ENCODE assay signal across 11 cellular contexts in genomic region chr9:16728128-16728505, GRCh38.
DNase-seq lines count a peak whose midpoint lies in the region; ATAC-seq and TF ChIP-seq lines count a peak whose summit lies in the region.
"Had no signal": no experiment of that assay in that cellular context is flagged by ENCODE, and none has a peak within 500 bp of the region (broad histone marks: within the 10 kb centered on the region; RNA-seq: fewer than 3 reads in every experiment).

No MANE protein-coding gene starts in this region.

- TF ChIP-seq POLR2A in heart left ventricle (IDR thresholded peaks at IDR 0.05) (no peak), vagina (IDR thresholded peaks at IDR 0.05) (no peak)

- H3K36me3 ChIP-seq in heart left ventricle (no peaks in the 10 kb centered on the region), muscle layer of colon (ENCODE audit: insufficient read depth, low read length) (no peaks in the 10 kb centered on the region), vagina (no peaks in the 10 kb centered on the region), H7 (replicated peaks; ENCODE audit: control insufficient read depth, insufficient read depth, low read length) (no peaks in the 10 kb centered on the region)
- H3K36me3 ChIP-seq: BE2C had no signal

- ATAC-seq in heart left ventricle = peak in 2 of 4 donors; percentile 12 to 31
- ATAC-seq in left ventricle myocardium superior = no peak
- no peak for ATAC-seq in GM18517 (IDR thresholded peaks at IDR 0.05; ENCODE audit: unreplicated experiment)

- TF ChIP-seq CTCF in heart left ventricle (IDR thresholded peaks at IDR 0.05) (no peak), cardiac fibroblast (IDR thresholded peaks at IDR 0.05; ENCODE audit: low read depth, low read length) (no peak), vagina (IDR thresholded peaks at IDR 0.05) (no peak)

- intact Hi-C loops in heart left ventricle (cut with DNase I) (loop anchor here in 3 of 10 donors (10.0 kb wide), 3 partner anchors 103 to 533 kb away; no protein-coding TSS in a partner anchor), left ventricle myocardium superior (cut with micrococcal nuclease) (no loop called here), vagina (cut with DNase I) (loop anchor here (5.0 kb wide), 1 partner anchor 144 kb away; the partner anchor contains the start of gene BNC2)

- H3K4me1 ChIP-seq in heart left ventricle (peaks cover 0 to 15% (median 1%) of the 10 kb centered on the region in 12 donors), muscle layer of colon (ENCODE audit: insufficient read depth, low read length) (peaks cover 45% of the 10 kb centered on the region), vagina (peaks cover 15% of the 10 kb centered on the region)

- peak overlapping the region in 9 of 12 donors; percentile 45 to 70 (median 59) for H3K4me3 ChIP-seq in heart left ventricle
- peak overlapping the region; percentile 60 to 75 for H3K4me3 ChIP-seq in cardiac fibroblast (replicated peaks in 1 of 2; ENCODE audit: low read depth in 2 of 2, low read length in 2 of 2)
- H3K4me3 ChIP-seq in muscle layer of colon (ENCODE audit: low read depth in 1 of 2, low read length in 2 of 2) = peak overlapping the region; percentile 54 to 75
- H3K4me3 ChIP-seq in vagina = peak overlapping the region; percentile 59 to 64
- no peak overlapping the region for H3K4me3 ChIP-seq in H7 (ENCODE audit: insufficient read depth, low read depth, low read length)
- H3K4me3 ChIP-seq: lung had no signal

- peaks cover 0 to 34% (median 16%) of the 10 kb centered on the region in 9 donors for H3K27me3 ChIP-seq in heart left ventricle
- no peaks in the 10 kb centered on the region for H3K27me3 ChIP-seq in muscle layer of colon (ENCODE audit: control insufficient read depth in 1 of 2, insufficient read depth in 2 of 2, low read length in 2 of 2)
- H3K27me3 ChIP-seq in vagina = no peaks in the 10 kb centered on the region
- no peaks in the 10 kb centered on the region for H3K27me3 ChIP-seq in H7 (ENCODE audit: control insufficient read depth, insufficient read depth, low read length)

- H3K27ac ChIP-seq in heart left ventricle (peak overlapping the region in 3 of 12 donors; percentile 9 to 88 (median 52)), muscle layer of colon (ENCODE audit: low read depth, low read length) (peak overlapping the region; percentile 81), vagina (peak overlapping the region; percentile 89)

- DNase-seq in heart left ventricle = no peak
- no peak for DNase-seq in left ventricle myocardium superior
- DNase-seq in cardiac fibroblast (ENCODE audit: low read depth in 2 of 2) = peak in 1 of 2 donors; percentile 33
- no peak for DNase-seq in vagina (ENCODE audit: extremely low spot score in 2 of 2)
- no peak for DNase-seq in H7
- DNase-seq in NCI-H2029 (lab: John Stamatoyannopoulos, UW) = no peak
- DNase-seq: activated CD8-positive, alpha-beta memory T cell treated with anti-CD3 and anti-CD28 coated beads, Interleukin-2, amount 50 U/mL, for 4 hours; BE2C had no signal

- WGBS in heart left ventricle, 4 donors = 53 to 70% (median 62%) methylated on average over 4 of the region's 4 CpGs

- H3K9ac ChIP-seq in muscle layer of colon (ENCODE audit: low read length) = peak overlapping the region; percentile 77

- H3K9me3 ChIP-seq in heart left ventricle = no peaks in the 10 kb centered on the region
- H3K9me3 ChIP-seq in muscle layer of colon (ENCODE audit: low read length) = no peaks in the 10 kb centered on the region
- no peaks in the 10 kb centered on the region for H3K9me3 ChIP-seq in vagina
- H3K9me3 ChIP-seq: BE2C had no signal
